8 cellular contexts compared by ENCODE assay signal in the genomic region with DNA sequence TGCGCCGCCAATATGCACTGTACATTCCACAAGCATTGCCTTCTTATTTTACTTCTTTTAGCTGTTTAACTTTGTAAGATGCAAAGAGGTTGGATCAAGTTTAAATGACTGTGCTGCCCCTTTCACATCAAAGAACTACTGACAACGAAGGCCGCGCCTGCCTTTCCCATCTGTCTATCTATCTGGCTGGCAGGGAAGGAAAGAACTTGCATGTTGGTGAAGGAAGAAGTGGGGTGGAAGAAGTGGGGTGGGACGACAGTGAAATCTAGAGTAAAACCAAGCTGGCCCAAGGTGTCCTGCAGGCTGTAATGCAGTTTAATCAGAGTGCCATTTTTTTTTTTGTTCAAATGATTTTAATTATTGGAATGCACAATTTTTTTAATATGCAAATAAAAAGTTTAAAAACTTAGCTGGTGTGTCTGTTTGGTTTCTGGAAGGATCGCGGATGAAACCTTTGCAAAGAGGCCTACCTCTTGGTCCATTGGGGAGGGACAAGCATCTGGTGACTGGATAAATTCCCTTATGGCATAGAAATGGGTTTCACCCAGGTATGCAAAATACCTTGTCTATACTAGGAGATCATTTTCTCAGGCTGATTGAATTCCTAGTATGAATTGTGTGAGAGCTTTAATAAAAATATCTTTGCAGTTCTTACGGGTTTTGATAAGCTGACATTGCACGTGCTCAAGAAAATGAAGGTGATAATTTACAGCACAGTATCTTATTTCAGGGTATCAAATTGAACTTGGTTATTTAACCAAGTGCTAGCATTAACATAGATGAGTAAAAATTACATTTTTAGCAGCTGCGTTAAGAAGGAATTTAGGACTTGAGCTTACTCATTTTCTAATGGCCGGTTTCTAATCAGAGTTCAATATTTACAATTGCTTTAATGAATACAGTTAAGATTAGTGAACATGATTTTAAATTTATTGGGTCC. TPM values are rescaled to one million over a fixed set of nuclear protein-coding genes. Genes with fewer than 3 reads are reported as not detected.
A peak's percentile ranks its signal among the peaks of the same experiment; 100 is the strongest.
DNase-seq lines count a peak whose midpoint lies in the region; FAIRE-seq and TF ChIP-seq lines count a peak whose summit lies in the region.
"Not testable (repeated sequence)": the region's sequence is repeated elsewhere in the genome, so short reads cannot be mapped to it uniquely, and the experiment has no call there.

No MANE protein-coding gene starts in this region.

- H2AK5ac ChIP-seq in H1 (ENCODE audit: low read depth, low read length) = not testable (repeated sequence)

- not testable (repeated sequence) for TF ChIP-seq CTCF in H1 (IDR thresholded peaks at IDR 0.05; ENCODE audit: control extremely low read depth in 1 of 3, insufficient read depth in 1 of 3, low read depth in 1 of 3, low read length in 3 of 3); keratinocyte (optimal IDR thresholded peaks at IDR 0.05 in 1 of 3, IDR thresholded peaks at IDR 0.05 in 1 of 3, conservative IDR thresholded peaks at IDR 0.05 in 1 of 3; ENCODE audit: extremely low read depth in 1 of 3, insufficient read depth in 2 of 3, low read length in 3 of 3); osteocyte (IDR thresholded peaks at IDR 0.05); type B pancreatic cell (conservative IDR thresholded peaks at IDR 0.05)

- not testable (repeated sequence) for FAIRE-seq in H1 (lab: Jason Lieb, UNC); keratinocyte (lab: Jason Lieb, UNC)

- H3K9me3 Mint-ChIP-seq in activated naive CD8-positive, alpha-beta T cell (ENCODE audit: low read depth); osteocyte (ENCODE audit: unreplicated experiment); type B pancreatic cell: not testable (repeated sequence)

- H3K27me3 ChIP-seq in HUES64 (ENCODE audit: insufficient read depth, low read length); SJCRH30; H1 (replicated peaks in 1 of 4; ENCODE audit: control insufficient read depth in 3 of 4, extremely low read depth in 1 of 4, insufficient read depth in 3 of 4, low read length in 3 of 4); keratinocyte (ENCODE audit: control insufficient read depth, extremely low read depth, insufficient read depth, low read length): not testable (repeated sequence)

- H3K79me1 ChIP-seq in H1 (ENCODE audit: low read depth, low read length) = not testable (repeated sequence)

- H3K18ac ChIP-seq in H1 (ENCODE audit: extremely low read depth, low read length) = not testable (repeated sequence)

- TF ChIP-seq EP300 in H1 (IDR thresholded peaks at IDR 0.05; ENCODE audit: borderline replicate concordance in 1 of 2, low read depth in 2 of 2, low read length in 2 of 2) = not testable (repeated sequence)

- H3K9me3 ChIP-seq in HUES64 (ENCODE audit: insufficient read depth, low read depth, low read length); SJCRH30 (replicated peaks); H1 (ENCODE audit: insufficient read depth in 2 of 2, low read depth in 1 of 2, low read length in 1 of 2); keratinocyte (ENCODE audit: control insufficient read depth, low read depth, low read length): not testable (repeated sequence)

- not testable (repeated sequence) for H3K14ac ChIP-seq in H1 (ENCODE audit: insufficient read length)

- not testable (repeated sequence) for H4K5ac ChIP-seq in H1 (ENCODE audit: insufficient read length, low read depth, low read length)

- not testable (repeated sequence) for H4K8ac ChIP-seq in H1 (ENCODE audit: extremely low read depth, insufficient read depth, low read length)

- peak overlapping the region; percentile 91 for H3K27ac Mint-ChIP-seq in activated naive CD8-positive, alpha-beta T cell
- peak overlapping the region; percentile 90 for H3K27ac Mint-ChIP-seq in osteocyte (ENCODE audit: unreplicated experiment)
- H3K27ac Mint-ChIP-seq in type B pancreatic cell = peak overlapping the region; percentile 96

- H3K36me3 ChIP-seq in HUES64 (ENCODE audit: insufficient read depth, low read length) (peaks cover 14% of the 10 kb centered on the region), SJCRH30 (peaks cover 21% of the 10 kb centered on the region), H1 (ENCODE audit: control insufficient read depth in 2 of 4, insufficient read depth in 4 of 4, low read length in 3 of 4) (peaks cover 0 to 27% (median 4%) of the 10 kb centered on the region in 4 experiments; a peak in 3 of 8 replicates)
- not testable (repeated sequence) for H3K36me3 ChIP-seq in keratinocyte (ENCODE audit: control insufficient read depth in 2 of 2, extremely low read depth in 1 of 2, insufficient read depth in 2 of 2, low read length in 2 of 2)

- not testable (repeated sequence) for TF ChIP-seq RAD21 in H1 (IDR thresholded peaks at IDR 0.05 in 1 of 2, conservative IDR thresholded peaks at IDR 0.05 in 1 of 2; ENCODE audit: low read depth in 2 of 2, low read length in 2 of 2)

- H3K4me2 ChIP-seq in H1 (ENCODE audit: insufficient read depth in 1 of 2, low read depth in 2 of 2, low read length in 2 of 2) (peak overlapping the region; percentile 52 to 63), keratinocyte (ENCODE audit: control insufficient read depth, extremely low read depth, insufficient read depth, low read depth, low read length) (peak overlapping the region; percentile 69)

- not testable (repeated sequence) for H3K23ac ChIP-seq in H1 (ENCODE audit: insufficient read length)

- POLR2A ChIA-PET in H1 (lab: Charles Lee; ENCODE audit: partially characterized antibody) = interaction anchor here (0.6 to 4.4 kb wide), 28 partner anchors 8 to 998 kb away, joined by 3 to 20 read pairs (median 4); no protein-coding TSS in a partner anchor

- dilution Hi-C loops in keratinocyte (cut with MboI; ENCODE audit: extremely low pct_ligation_motif_present, low sequenced_read_pairs) = not testable (repeated sequence)

- H2BK120ac ChIP-seq in H1 (replicated peaks; ENCODE audit: low read depth, low read length) = not testable (repeated sequence)

- not testable (repeated sequence) for H3K27me3 Mint-ChIP-seq in activated naive CD8-positive, alpha-beta T cell; osteocyte (ENCODE audit: unreplicated experiment); type B pancreatic cell

- H2BK12ac ChIP-seq in H1 (ENCODE audit: low read depth, low read length) = not testable (repeated sequence)

- not testable (repeated sequence) for H4K91ac ChIP-seq in H1 (replicated peaks; ENCODE audit: insufficient read length, low read length)

- 18% methylated on average over 8 of the region's 12 CpGs for WGBS in HUES64
- 20% methylated on average over 10 of the region's 12 CpGs; no CpG with 5 or more reads in 1 of the 2 experiments for WGBS in H1 (ENCODE audit: extremely low coverage in 1 of 2, insufficient coverage in 1 of 2, insufficient read length in 1 of 2, insufficient replicate concordance in 2 of 2, low coverage in 1 of 2, low lambda C conversion rate in 2 of 2, missing lambda C conversion rate in 1 of 2), 2 experiments

- H3K4me3 ChIP-seq in HUES64 (ENCODE audit: low read length) (peak overlapping the region; percentile 96), SJCRH30 (peak overlapping the region; percentile 88), H1 (ENCODE audit: extremely low read depth in 1 of 4, insufficient read depth in 2 of 4, low read depth in 3 of 4, low read length in 4 of 4) (peak overlapping the region; percentile 82 to 100 (median 88)), keratinocyte (ENCODE audit: control insufficient read depth in 2 of 3, extremely low read depth in 1 of 3, insufficient read depth in 2 of 3, low read depth in 1 of 3, low read length in 3 of 3) (peak overlapping the region; percentile 82 to 88 (median 84))

- not testable (repeated sequence) for H4K20me1 ChIP-seq in H1 (replicated peaks in 1 of 2; ENCODE audit: control insufficient read depth in 1 of 2, insufficient read depth in 2 of 2, low read length in 2 of 2); keratinocyte (ENCODE audit: control insufficient read depth, extremely low read depth, insufficient read depth, low read length)

- peaks cover 0 to 26% of the 10 kb centered on the region in 2 experiments; a peak in 3 of 4 replicates for H3K79me2 ChIP-seq in H1 (ENCODE audit: control insufficient read depth in 1 of 2, insufficient read depth in 2 of 2, low read length in 2 of 2)
- H3K79me2 ChIP-seq in keratinocyte (ENCODE audit: control insufficient read depth, insufficient read depth, low read length) = peaks cover 12% of the 10 kb centered on the region

- peaks cover 13% of the 10 kb centered on the region for H3K36me3 Mint-ChIP-seq in activated naive CD8-positive, alpha-beta T cell
- peaks cover 24% of the 10 kb centered on the region for H3K36me3 Mint-ChIP-seq in osteocyte (ENCODE audit: unreplicated experiment)
- H3K36me3 Mint-ChIP-seq in type B pancreatic cell = peaks cover 20% of the 10 kb centered on the region

- H2BK15ac ChIP-seq in H1 (ENCODE audit: low read length) = not testable (repeated sequence)

- H3K4me1 Mint-ChIP-seq in activated naive CD8-positive, alpha-beta T cell (ENCODE audit: low read depth) = peaks cover 40% of the 10 kb centered on the region
- H3K4me1 Mint-ChIP-seq in osteocyte (ENCODE audit: unreplicated experiment) (peaks cover 41% of the 10 kb centered on the region), type B pancreatic cell (ENCODE audit: unreplicated experiment) (peaks cover 17% of the 10 kb centered on the region)

- H3K27ac ChIP-seq in HUES64 (ENCODE audit: low read depth, low read length) (peak overlapping the region; percentile 93), SJCRH30 (peak overlapping the region; percentile 87), keratinocyte (ENCODE audit: control insufficient read depth, insufficient read depth, low read length) (peak overlapping the region; percentile 91)
- not testable (repeated sequence) for H3K27ac ChIP-seq in H1 (ENCODE audit: low read depth, low read length)

- not testable (repeated sequence) for H3K9me1 ChIP-seq in keratinocyte (ENCODE audit: control insufficient read depth, extremely low read depth, insufficient read depth, low read length)

- H2BK5ac ChIP-seq in H1 (ENCODE audit: low read depth, low read length) = not testable (repeated sequence)

- H3K23me2 ChIP-seq in H1 (ENCODE audit: low read depth, low read length) = not testable (repeated sequence)

- peak overlapping the region; percentile 96 for H3K4me3 Mint-ChIP-seq in activated naive CD8-positive, alpha-beta T cell
- peak overlapping the region; percentile 89 for H3K4me3 Mint-ChIP-seq in osteocyte (ENCODE audit: unreplicated experiment)
- peak overlapping the region; percentile 94 for H3K4me3 Mint-ChIP-seq in type B pancreatic cell

- not testable (repeated sequence) for H3K4ac ChIP-seq in H1 (replicated peaks; ENCODE audit: insufficient read length, low read depth, low read length)

- H2AFZ ChIP-seq in H1 (ENCODE audit: low read length); keratinocyte (ENCODE audit: control insufficient read depth, low read length): not testable (repeated sequence)

- not testable (repeated sequence) for H2BK20ac ChIP-seq in H1 (ENCODE audit: low read length)

- H3K56ac ChIP-seq in H1 (replicated peaks; ENCODE audit: insufficient read length, low read depth, low read length) = not testable (repeated sequence)

- not testable (repeated sequence) for TF ChIP-seq POLR2A in H1 (IDR thresholded peaks at IDR 0.05; ENCODE audit: control extremely low read depth in 1 of 2, low read depth in 2 of 2, low read length in 2 of 2)

- CTCF ChIA-PET in H1 (lab: Charles Lee; ENCODE audit: partially characterized antibody) = interaction anchor here (1.4 to 2.3 kb wide), 2 partner anchors 26 to 31 kb away, joined by 6 to 9 read pairs; no protein-coding TSS in a partner anchor

- H3K4me1 ChIP-seq in HUES64 (ENCODE audit: insufficient read depth, low read length) = peaks cover 28% of the 10 kb centered on the region
- peaks cover 11% of the 10 kb centered on the region for H3K4me1 ChIP-seq in SJCRH30
- H3K4me1 ChIP-seq in H1 (replicated peaks in 1 of 4; ENCODE audit: control insufficient read depth in 3 of 4, insufficient read depth in 4 of 4, low read length in 3 of 4) = not testable (repeated sequence)
- peaks cover 10% of the 10 kb centered on the region for H3K4me1 ChIP-seq in keratinocyte (ENCODE audit: control insufficient read depth, extremely low read depth, insufficient read depth, low read length)

- H3K9ac ChIP-seq in HUES64 (ENCODE audit: low read depth, low read length) (peak overlapping the region; percentile 99), H1 (replicated peaks in 1 of 4; ENCODE audit: extremely low read depth in 1 of 4, low read depth in 3 of 4, low read length in 3 of 4) (peak overlapping the region in 3 of 4 experiments; percentile 50 to 75 (median 61); a peak in 6 of 7 replicates), keratinocyte (ENCODE audit: control insufficient read depth, extremely low read depth, insufficient read depth, low read length) (peak overlapping the region; percentile 94)

- DNase-seq in EH (ENCODE audit: low read depth) = peak; percentile 1
- not testable (repeated sequence) for DNase-seq in SJCRH30; H1 (ENCODE audit: low read depth in 1 of 2, low spot score in 2 of 2); keratinocyte (ENCODE audit: low read depth, low spot score); osteocyte (ENCODE audit: extremely low spot score, unreplicated experiment); type B pancreatic cell (ENCODE audit: extremely low spot score, unreplicated experiment)

RNA-seq across cellular contexts. Expression of gene TMSB4X, which starts 2.2 kb away (rescaled TPM):
- polyA plus RNA-seq in HUES64 (2013, experiment 1 of 2) = 2,123 TPM
- 2,317 TPM for polyA plus RNA-seq in HUES64 (2013, experiment 2 of 2)
- 1,274 and 1,377 TPM in 2 replicates for total RNA-seq in SJCRH30 (2014; rRNA removed; shearing (Covaris generic))
- total RNA-seq in H1 (2021; fragmentation: NEBNext Ultra II Directional; extraction: Animal tissue kit (Norgen Biotek cat#: 25700)) = 2,063 and 2,127 TPM in 2 replicates
- polyA plus RNA-seq in H1 (2011; rRNA removed) = 898 and 2,112 TPM in 2 replicates
- 2,037 TPM for polyA plus RNA-seq in H1 (2011; cell fraction: cytosol; rRNA removed)
- polyA plus RNA-seq in H1 (2011; cell fraction: nucleus; rRNA removed) = 1,449 TPM
- polyA plus RNA-seq in H1 (2012, experiment 1 of 2) = 3,988 to 5,303 TPM (median 4,778 TPM) in 4 replicates
- 2,070 TPM for polyA plus RNA-seq in H1 (2012, experiment 2 of 2)
- 2,940 TPM for polyA plus RNA-seq in H1 (2013, experiment 1 of 2)
- polyA plus RNA-seq in H1 (2013, experiment 2 of 2) = 3,080 TPM
- polyA minus RNA-seq in H1 (2011; rRNA and poly(A)+ RNA removed) = 1,070 and 1,196 TPM in 2 replicates
- 423 TPM for polyA minus RNA-seq in H1 (2011; cell fraction: cytosol; rRNA and poly(A)+ RNA removed)
- 584 TPM for polyA minus RNA-seq in H1 (2011; cell fraction: nucleus; rRNA and poly(A)+ RNA removed)
- 2,237 to 2,800 TPM (median 2,500 TPM) in 3 replicates for polyA plus RNA-seq in keratinocyte
- 4,864 TPM for polyA plus RNA-seq in keratinocyte (2011; ENCODE audit: low read depth)
- polyA plus RNA-seq in keratinocyte (2011; cell fraction: cytosol; rRNA removed) = 1,912 and 3,162 TPM in 2 replicates
- polyA plus RNA-seq in keratinocyte (2011; cell fraction: nucleus; rRNA removed) = 520 and 614 TPM in 2 replicates
- 3,005 and 4,221 TPM in 2 replicates for polyA plus RNA-seq in keratinocyte (2012; ENCODE audit: low replicate concordance)
- 245 to 1,139 TPM (median 824 TPM) in 3 replicates for polyA minus RNA-seq in keratinocyte
- 853 TPM for polyA minus RNA-seq in keratinocyte (2011; cell fraction: cytosol; rRNA and poly(A)+ RNA removed)
- 210 and 359 TPM in 2 replicates for polyA minus RNA-seq in keratinocyte (2011; cell fraction: nucleus; rRNA and poly(A)+ RNA removed)
- total RNA-seq in osteocyte = 2,830 and 2,924 TPM in 2 replicates
- total RNA-seq in type B pancreatic cell (ENCODE audit: low replicate concordance) = 1,981 and 2,322 TPM in 2 replicates
